1 cellular context compared by ENCODE assay signal in genomic region chr9:123349691-123350480, GRCh38.
TF ChIP-seq lines count a peak whose summit lies in the region.

No MANE protein-coding gene starts in this region.

TF ChIP-seq in HepG2, 621 proteins besides CTCF, POLR2A, EP300 and RAD21 (continued from another document and continues in another):
- TF ChIP-seq NFAT5 (CRISPR knock-in tag; IDR thresholded peaks at IDR 0.05) (no peak), ARID2 (CRISPR knock-in tag; IDR thresholded peaks at IDR 0.05; ENCODE audit: borderline replicate concordance) (no peak), ZNF121 (CRISPR knock-in tag; IDR thresholded peaks at IDR 0.05) (no peak), BORCS8-MEF2B (CRISPR knock-in tag; IDR thresholded peaks at IDR 0.05) (no peak; the same call in 1 of the 2 replicates), PAX8 (CRISPR knock-in tag; IDR thresholded peaks at IDR 0.05; ENCODE audit: borderline replicate concordance) (no peak), ZBTB25 (CRISPR knock-in tag; IDR thresholded peaks at IDR 0.05) (0 out of 2 replicates have a peak, but pooled peaks have one; percentile 22), RBM22 (optimal IDR thresholded peaks at IDR 0.05; ENCODE audit: low read length) (no peak), ZNF674 (CRISPR knock-in tag; IDR thresholded peaks at IDR 0.05; ENCODE audit: low read depth) (no peak), DDIT3 (CRISPR knock-in tag; IDR thresholded peaks at IDR 0.05) (no peak), RXRA (CRISPR knock-in tag; IDR thresholded peaks at IDR 0.05) (no peak), NAIF1 (CRISPR knock-in tag; IDR thresholded peaks at IDR 0.05; ENCODE audit: borderline replicate concordance) (peak; percentile 83; the same call in 1 of the 2 replicates), ZNF407 (CRISPR knock-in tag; IDR thresholded peaks at IDR 0.05; ENCODE audit: not compliant biosample characterization) (no peak), ZNF709 (CRISPR knock-in tag; IDR thresholded peaks at IDR 0.05) (0 out of 2 replicates have a peak, but pooled peaks have one; percentile 52), ZNF281 (CRISPR knock-in tag; IDR thresholded peaks at IDR 0.05; ENCODE audit: borderline replicate concordance) (no peak), NFE2 (CRISPR knock-in tag; IDR thresholded peaks at IDR 0.05) (no peak), HOXA5 (CRISPR knock-in tag; IDR thresholded peaks at IDR 0.05) (no peak), ZNF251 (CRISPR knock-in tag; IDR thresholded peaks at IDR 0.05) (no peak), ZBTB38 (CRISPR knock-in tag; IDR thresholded peaks at IDR 0.05) (no peak), ZBTB10 (CRISPR knock-in tag; IDR thresholded peaks at IDR 0.05; ENCODE audit: borderline replicate concordance) (no peak), ATRX (CRISPR knock-in tag; IDR thresholded peaks at IDR 0.05; ENCODE audit: borderline replicate concordance) (no peak), RBFOX2 (IDR thresholded peaks at IDR 0.05; ENCODE audit: low read depth, low read length) (no peak), KMT2A (CRISPR knock-in tag; IDR thresholded peaks at IDR 0.05) (no peak), ARID5B (CRISPR knock-in tag; IDR thresholded peaks at IDR 0.05) (no peak; the same call in 1 of the 2 replicates), CREM (IDR thresholded peaks at IDR 0.05) (no peak), CREM (CRISPR knock-in tag; IDR thresholded peaks at IDR 0.05) (no peak)
- TF ChIP-seq, protein P1, sequence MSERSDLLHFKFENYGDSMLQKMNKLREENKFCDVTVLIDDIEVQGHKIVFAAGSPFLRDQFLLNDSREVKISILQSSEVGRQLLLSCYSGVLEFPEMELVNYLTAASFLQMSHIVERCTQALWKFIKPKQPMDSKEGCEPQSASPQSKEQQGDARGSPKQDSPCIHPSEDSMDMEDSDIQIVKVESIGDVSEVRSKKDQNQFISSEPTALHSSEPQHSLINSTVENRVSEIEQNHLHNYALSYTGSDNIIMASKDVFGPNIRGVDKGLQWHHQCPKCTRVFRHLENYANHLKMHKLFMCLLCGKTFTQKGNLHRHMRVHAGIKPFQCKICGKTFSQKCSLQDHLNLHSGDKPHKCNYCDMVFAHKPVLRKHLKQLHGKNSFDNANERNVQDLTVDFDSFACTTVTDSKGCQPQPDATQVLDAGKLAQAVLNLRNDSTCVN (CRISPR knock-in tag; IDR thresholded peaks at IDR 0.05; ENCODE audit: borderline replicate concordance), result no peak
